In genomic region chr6:17015551-17016381, GRCh38 we compare ENCODE assay signal across 8 cellular contexts.
DNase-seq lines count a peak whose midpoint lies in the region; TF ChIP-seq lines count a peak whose summit lies in the region.

No MANE protein-coding gene starts in this region.

- peaks cover 0 to 9% (median under 1%) of the 10 kb centered on the region in 8 donors for H3K9me3 Mint-ChIP-seq in CD4-positive, alpha-beta memory T cell
- H3K9me3 Mint-ChIP-seq in mesothelial cell of epicardium = peaks cover 2% of the 10 kb centered on the region

- no peaks in the 10 kb centered on the region for H3K79me2 ChIP-seq in Karpas-422 (ENCODE audit: low read length)

- no peak overlapping the region for H2AFZ ChIP-seq in Karpas-422 (ENCODE audit: low read length)

- peaks cover 12 to 23% (median 13%) of the 10 kb centered on the region in 4 donors for H3K4me1 Mint-ChIP-seq in CD4-positive, alpha-beta memory T cell
- H3K4me1 Mint-ChIP-seq in mesothelial cell of epicardium = peaks cover 6% of the 10 kb centered on the region

- no peak for TF ChIP-seq POLR2A in ovary (IDR thresholded peaks at IDR 0.05)

- H4K20me1 ChIP-seq in Karpas-422 (ENCODE audit: insufficient read depth, low read depth, low read length) = no peaks in the 10 kb centered on the region

- H3K9me2 ChIP-seq in Karpas-422 (replicated peaks; ENCODE audit: insufficient read depth, low read length) = no peaks in the 10 kb centered on the region

- H3K36me3 ChIP-seq in CD4-positive, alpha-beta memory T cell (ENCODE audit: insufficient read depth, low read length) = no peaks in the 10 kb centered on the region
- H3K36me3 ChIP-seq in esophagus (ENCODE audit: control insufficient read depth in 2 of 2, insufficient read depth in 2 of 2, low read length in 1 of 2) (no peaks in the 10 kb centered on the region), ovary (no peaks in the 10 kb centered on the region), Karpas-422 (ENCODE audit: insufficient read depth, low read length) (no peaks in the 10 kb centered on the region)

- no peaks in the 10 kb centered on the region for H3K9me3 ChIP-seq in CD4-positive, alpha-beta memory T cell (ENCODE audit: control insufficient read depth in 1 of 2, low read length in 2 of 2)
- H3K9me3 ChIP-seq in esophagus (ENCODE audit: control insufficient read depth in 2 of 2, insufficient read depth in 1 of 2, low read depth in 1 of 2, low read length in 1 of 2) (no peaks in the 10 kb centered on the region), ovary (no peaks in the 10 kb centered on the region), Karpas-422 (ENCODE audit: low read length) (no peaks in the 10 kb centered on the region)

- CTCF ChIA-PET in CD4-positive, alpha-beta memory T cell (lab: Charles Lee; ENCODE audit: partially characterized antibody) = no interaction called here

- intact Hi-C loops in CD4-positive, alpha-beta memory T cell (cut with micrococcal nuclease) = no loop called here
- intact Hi-C loops in ovary (cut with DNase I) = no loop called here

- H3K27ac Mint-ChIP-seq in CD4-positive, alpha-beta memory T cell = peak overlapping the region in 6 of 7 donors; percentile 35 to 95 (median 80)
- no peak overlapping the region for H3K27ac Mint-ChIP-seq in mesothelial cell of epicardium

- H3K4me3 ChIP-seq in CD4-positive, alpha-beta memory T cell (ENCODE audit: low read length in 2 of 2) = peak overlapping the region in 1 of 2 donors; percentile 18
- H3K4me3 ChIP-seq in esophagus (ENCODE audit: low read depth in 1 of 2, low read length in 2 of 2) = peak overlapping the region; percentile 53 to 57
- peak overlapping the region; percentile 32 for H3K4me3 ChIP-seq in ovary
- H3K4me3 ChIP-seq in Karpas-422 (ENCODE audit: low read length) = no peak overlapping the region

- no peaks in the 10 kb centered on the region for H3K4me1 ChIP-seq in CD4-positive, alpha-beta memory T cell (ENCODE audit: insufficient read depth, low read length)
- H3K4me1 ChIP-seq in esophagus (ENCODE audit: control insufficient read depth in 2 of 2, insufficient read depth in 2 of 2, low read length in 1 of 2) (peaks cover 2 to 3% of the 10 kb centered on the region in 2 donors), ovary (ENCODE audit: insufficient read depth) (no peaks in the 10 kb centered on the region), Karpas-422 (ENCODE audit: low read length) (no peaks in the 10 kb centered on the region)

- H3K36me3 Mint-ChIP-seq in CD4-positive, alpha-beta memory T cell = no peaks in the 10 kb centered on the region
- peaks cover 1% of the 10 kb centered on the region for H3K36me3 Mint-ChIP-seq in mesothelial cell of epicardium

- peaks cover 2 to 9% of the 10 kb centered on the region in 2 donors for H3K27me3 Mint-ChIP-seq in CD4-positive, alpha-beta memory T cell
- no peaks in the 10 kb centered on the region for H3K27me3 Mint-ChIP-seq in mesothelial cell of epicardium (ENCODE audit: low read depth)

- H3K27me3 ChIP-seq in CD4-positive, alpha-beta memory T cell (ENCODE audit: insufficient read depth, low read length) = no peaks in the 10 kb centered on the region
- H3K27me3 ChIP-seq in esophagus (ENCODE audit: control insufficient read depth in 1 of 2, insufficient read depth in 2 of 2, low read length in 2 of 2) (no peaks in the 10 kb centered on the region), ovary (no peaks in the 10 kb centered on the region), Karpas-422 (ENCODE audit: low read length) (no peaks in the 10 kb centered on the region)

- H3K4me3 Mint-ChIP-seq in CD4-positive, alpha-beta memory T cell = peak overlapping the region; percentile 76 to 89 (median 84)
- no peak overlapping the region for H3K4me3 Mint-ChIP-seq in mesothelial cell of epicardium

- no peak for TF ChIP-seq EP300 in ovary (IDR thresholded peaks at IDR 0.05)

- peak; percentile 21 to 64 (median 55) for DNase-seq in CD4-positive, alpha-beta memory T cell
- peak; percentile 12 to 23 for DNase-seq in activated CD4-positive, alpha-beta T cell treated with anti-CD3 and anti-CD28 coated beads, Interleukin-2, amount 50 U/mL, for 48 hours
- peak in 1 of 5 donors; percentile 19 for DNase-seq in ovary
- DNase-seq in Karpas-422 = no peak
- DNase-seq in mesothelial cell of epicardium (ENCODE audit: low spot score in 2 of 2, unreplicated experiment in 2 of 2) = no peak
- no peak for DNase-seq in NCI-H510A treated with DMSO at 0.1 percent for 48 hours (lab: John Stamatoyannopoulos, UW)
- no peak for DNase-seq in A172 (ENCODE audit: low spot score)

- 27 to 29% methylated on average over 49 to 51 of the region's 51 CpGs for WGBS in esophagus, 2 donors
- 23 to 53% (median 24%) methylated on average over 27 to 51 of the region's 51 CpGs for WGBS in ovary, 3 donors

- H3K27ac ChIP-seq in CD4-positive, alpha-beta memory T cell (ENCODE audit: low read depth, low read length) = no peak overlapping the region
- H3K27ac ChIP-seq in esophagus (ENCODE audit: low read depth in 2 of 2, low read length in 1 of 2) = peak overlapping the region in 1 of 2 donors; percentile 26
- no peak overlapping the region for H3K27ac ChIP-seq in ovary
- H3K27ac ChIP-seq in Karpas-422 (ENCODE audit: low read length) = no peak overlapping the region

- POLR2A ChIA-PET in CD4-positive, alpha-beta memory T cell (lab: Charles Lee; ENCODE audit: partially characterized antibody) = no interaction called here

- H3K9ac ChIP-seq in Karpas-422 (ENCODE audit: low read length) = no peak overlapping the region

- TF ChIP-seq CTCF in ovary (IDR thresholded peaks at IDR 0.05) (no peak), mesothelial cell of epicardium (IDR thresholded peaks at IDR 0.05; ENCODE audit: unreplicated experiment) (no peak)

- H3K4me2 ChIP-seq in Karpas-422 (ENCODE audit: low read depth, low read length, poor library complexity, severe bottlenecking) = no peak overlapping the region

Comparison
In these comparisons a context has a peak if more than half of its experiments do, and no peak if none do; other contexts are left out.
1. DNase-seq: peak in CD4-positive, alpha-beta memory T cell (5 of 5) and activated CD4-positive, alpha-beta T cell treated with anti-CD3 and anti-CD28 coated beads, Interleukin-2, amount 50 U/mL, for 48 hours (2 of 2); none in Karpas-422 (single experiment), mesothelial cell of epicardium (0 of 2), NCI-H510A treated with DMSO at 0.1 percent for 48 hours (single experiment) and A172 (single experiment).